ENCODE assay signal across 8 cellular contexts in genomic region chr5:81971694-81972495, GRCh38. TPM values are rescaled to one million over a fixed set of nuclear protein-coding genes. Genes with fewer than 3 reads are reported as not detected.
DNase-seq lines count a peak whose midpoint lies in the region; TF ChIP-seq lines count a peak whose summit lies in the region.

TSS of gene ATG10 (plus strand) at chr5:81972023. CDS start at chr5:81987571, 15,548 bp downstream.

- peak; percentile 84 to 94 for DNase-seq in HAP-1 (ENCODE audit: low spot score in 2 of 2)
- DNase-seq in MG63, result peak; percentile 97
- peak; percentile 82 to 92 for DNase-seq in SHP77 (lab: John Stamatoyannopoulos, UW)
- DNase-seq in activated gamma-delta T cell treated with Interleukin-2 at 50 U/mL for 16 hours, result peak; percentile 82
- peak; percentile 92 to 98 for DNase-seq in foreskin fibroblast
- peak; percentile 97 for DNase-seq in neural progenitor cell (ENCODE audit: low spot score)

- peak within 1 kb of the TSS; percentile 84 for H3K4me2 ChIP-seq in neural progenitor cell

- peaks cover 3% of the 10 kb centered on the region for H3K36me3 Mint-ChIP-seq in neural progenitor cell

- H3K9me3 ChIP-seq in ES-I3 (ENCODE audit: control insufficient read depth, insufficient read depth, low read length) (no peaks in the 10 kb centered on the region), HAP-1 (no peaks in the 10 kb centered on the region), MG63 (no peaks in the 10 kb centered on the region), neural progenitor cell (ENCODE audit: low read depth) (no peaks in the 10 kb centered on the region), stomach smooth muscle (ENCODE audit: control insufficient read depth in 2 of 2, low read length in 2 of 2) (no peaks in the 10 kb centered on the region)

- H3K27ac ChIP-seq in neural progenitor cell (peak within 1 kb of the TSS; percentile 99), stomach smooth muscle (ENCODE audit: low read length) (peak within 1 kb of the TSS; percentile 95)

- H3K27ac Mint-ChIP-seq in neural progenitor cell, result peak within 1 kb of the TSS; percentile 96

- H3K4me3 ChIP-seq in HAP-1 (peak within 1 kb of the TSS; percentile 62), MG63 (peak within 1 kb of the TSS; percentile 69), foreskin fibroblast (ENCODE audit: low read depth in 1 of 2, low read length in 2 of 2) (peak within 1 kb of the TSS; percentile 72 to 76), neural progenitor cell (peak within 1 kb of the TSS; percentile 62), stomach smooth muscle (ENCODE audit: low read length in 2 of 2) (peak within 1 kb of the TSS; percentile 87 to 98)

- H3K27me3 Mint-ChIP-seq in neural progenitor cell (ENCODE audit: insufficient read depth, low read depth), result peaks cover 3% of the 10 kb centered on the region

- H3F3A ChIP-seq in neural progenitor cell (ENCODE audit: low read depth), result peaks cover 24% of the 10 kb centered on the region

- peaks cover 2% of the 10 kb centered on the region for H3K9me3 Mint-ChIP-seq in neural progenitor cell

- no peaks in the 10 kb centered on the region for H4K20me1 ChIP-seq in neural progenitor cell (ENCODE audit: low read depth)

- no peaks in the 10 kb centered on the region for H3K27me3 ChIP-seq in HAP-1 (ENCODE audit: low read depth)
- no peaks in the 10 kb centered on the region for H3K27me3 ChIP-seq in MG63
- no peaks in the 10 kb centered on the region for H3K27me3 ChIP-seq in neural progenitor cell
- no peaks in the 10 kb centered on the region for H3K27me3 ChIP-seq in stomach smooth muscle (ENCODE audit: control insufficient read depth in 1 of 2, insufficient read depth in 2 of 2, low read length in 2 of 2)

- peaks cover 31% of the 10 kb centered on the region for H3K4me1 Mint-ChIP-seq in neural progenitor cell

- H3K9ac ChIP-seq in ES-I3 (ENCODE audit: low read depth, low read length) (peak within 1 kb of the TSS; percentile 96), neural progenitor cell (peak within 1 kb of the TSS; percentile 93), stomach smooth muscle (ENCODE audit: low read length in 2 of 2) (peak within 1 kb of the TSS; percentile 95 to 98)

- TF ChIP-seq CTCF in foreskin fibroblast (IDR thresholded peaks at IDR 0.05; ENCODE audit: low read depth, low read length), result no peak
- no peak for TF ChIP-seq CTCF in neural progenitor cell (IDR thresholded peaks at IDR 0.05)

- in situ Hi-C loops in HAP-1 (cut with MboI; ENCODE audit: low sequenced_read_pairs), result no loop called here

- H2AFZ ChIP-seq in neural progenitor cell (replicated peaks), result peak within 1 kb of the TSS; percentile 90

- peaks cover 17% of the 10 kb centered on the region for H3K79me2 ChIP-seq in neural progenitor cell (ENCODE audit: low read depth)

- peak within 1 kb of the TSS; percentile 84 for H3K4me3 Mint-ChIP-seq in neural progenitor cell

- H3K4me1 ChIP-seq in ES-I3 (ENCODE audit: insufficient read depth, low read length) (peaks cover 7% of the 10 kb centered on the region), HAP-1 (peaks cover 16% of the 10 kb centered on the region), neural progenitor cell (peaks cover 35% of the 10 kb centered on the region), stomach smooth muscle (ENCODE audit: control insufficient read depth, insufficient read depth, low read length) (no peaks in the 10 kb centered on the region)

- H3K36me3 ChIP-seq in ES-I3 (ENCODE audit: insufficient read depth, low read length), result no peaks in the 10 kb centered on the region
- H3K36me3 ChIP-seq in HAP-1 (replicated peaks), result no peaks in the 10 kb centered on the region
- H3K36me3 ChIP-seq in MG63, result no peaks in the 10 kb centered on the region; the same call in 1 of the 2 replicates
- H3K36me3 ChIP-seq in neural progenitor cell, result no peaks in the 10 kb centered on the region
- peaks cover 0 to 3% of the 10 kb centered on the region in 2 donors for H3K36me3 ChIP-seq in stomach smooth muscle (ENCODE audit: control insufficient read depth in 2 of 2, insufficient read depth in 2 of 2, low read length in 2 of 2)

RNA-seq across cellular contexts. Expression of gene ATG10, which starts in this region (rescaled TPM):
- 3.1 and 5.9 TPM in 2 replicates for total RNA-seq in MG63 (2014; rRNA removed; shearing (Covaris generic); ENCODE audit: low replicate concordance)
- 13.4 and 13.9 TPM in 2 replicates for total RNA-seq in neural progenitor cell (ENCODE audit: low replicate concordance)

Comparison
In these comparisons a context has a peak if more than half of its experiments do, and no peak if none do; other contexts are left out.
1. Peak in every context shown above with its lines: DNase-seq, H3K4me3 ChIP-seq and H3K27ac ChIP-seq.